9 cellular contexts compared by ENCODE assay signal in the genomic region with DNA sequence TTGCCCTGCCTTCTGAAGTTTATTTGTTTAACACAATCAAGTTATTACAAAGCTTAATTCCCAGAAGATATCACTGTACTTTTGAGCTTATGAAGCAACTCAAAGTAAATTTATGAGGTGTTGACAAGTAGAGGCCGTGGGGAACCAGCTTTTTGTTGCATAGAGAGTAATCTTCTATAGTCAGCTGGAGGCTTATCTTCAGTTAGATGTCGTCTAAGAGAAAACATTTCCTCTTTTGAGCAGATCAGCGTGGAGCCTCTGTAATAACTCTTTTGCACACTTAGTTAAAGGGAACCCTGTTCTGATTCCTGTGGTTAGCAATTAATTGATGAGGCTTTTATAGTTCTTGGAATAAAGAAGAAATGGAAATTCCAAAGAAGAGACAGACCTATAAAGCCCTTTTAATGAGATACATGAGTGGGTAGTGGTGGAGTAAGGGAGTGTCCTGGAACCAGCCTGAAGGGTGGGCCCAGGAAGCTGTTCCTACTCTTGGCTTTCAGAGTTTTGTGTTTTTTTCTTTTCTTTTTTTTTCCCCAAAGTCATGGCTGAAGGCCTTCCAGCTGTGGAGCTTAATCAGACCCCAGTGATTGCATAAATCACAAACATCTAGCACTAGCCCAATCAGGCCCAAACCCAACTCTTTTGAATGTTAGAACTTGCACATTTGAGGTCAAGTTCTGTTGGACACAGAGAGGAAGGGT. TPM values are rescaled to one million over a fixed set of nuclear protein-coding genes. Genes with fewer than 3 reads are reported as not detected.
DNase-seq lines count a peak whose midpoint lies in the region; ATAC-seq, FAIRE-seq and TF ChIP-seq lines count a peak whose summit lies in the region.
"Had no signal": no experiment of that assay in that cellular context is flagged by ENCODE, and none has a peak within 500 bp of the region (broad histone marks: within the 10 kb centered on the region; RNA-seq: fewer than 3 reads in every experiment).

No MANE protein-coding gene starts in this region.

- H2AFZ ChIP-seq in astrocyte (ENCODE audit: low read depth, low read length) = peak overlapping the region; percentile 3

- H3K27ac ChIP-seq in astrocyte (ENCODE audit: low read depth, low read length) (no peak overlapping the region), tibial nerve (peak overlapping the region in 3 of 4 donors; percentile 24 to 69 (median 65))

- no peaks in the 10 kb centered on the region for H4K20me1 ChIP-seq in astrocyte (ENCODE audit: insufficient read depth, low read length)

- no peak for ATAC-seq in HG03565 (IDR thresholded peaks at IDR 0.05; ENCODE audit: unreplicated experiment)

- no peak for FAIRE-seq in astrocyte (lab: Jason Lieb, UNC)

- H3K27me3 Mint-ChIP-seq in astrocyte (ENCODE audit: low read depth, unreplicated experiment) = no peaks in the 10 kb centered on the region

- DNase-seq in M059J (ENCODE audit: low read depth) = peak; percentile 77
- peak; percentile 66 for DNase-seq in astrocyte (ENCODE audit: low read depth)
- DNase-seq in left kidney (ENCODE audit: low read depth, low spot score) = peak; percentile 62
- peak in 1 of 2 donors; percentile 51 for DNase-seq in tibial nerve (ENCODE audit: low spot score in 2 of 2)
- no peak for DNase-seq in NCI-H1417 treated with DMSO at 0.1 percent for 48 hours (lab: John Stamatoyannopoulos, UW)
- no peak for DNase-seq in NK-92 (lab: John Stamatoyannopoulos, UW; ENCODE audit: unreplicated experiment)
- DNase-seq: activated naive CD4-positive, alpha-beta T cell treated with Interleukin-2 at 50 U/mL for 16 hours had no signal

- H3K36me3 Mint-ChIP-seq in astrocyte (ENCODE audit: low read depth, unreplicated experiment) = no peaks in the 10 kb centered on the region

- H3K9me3 Mint-ChIP-seq in astrocyte (ENCODE audit: unreplicated experiment) = no peaks in the 10 kb centered on the region
- H3K9me3 Mint-ChIP-seq: T-helper 1 cell treated with Interleukin-12 subunit alpha and Interleukin-12 subunit beta and Interleukin-4 antibody, amounts not matched to agents 30 μg/mL and 1 μg/mL, for 36 hours had no signal

- H3K4me1 Mint-ChIP-seq in astrocyte (ENCODE audit: low read depth, unreplicated experiment) = peaks cover 10% of the 10 kb centered on the region

- no peak overlapping the region for H3K4me2 ChIP-seq in astrocyte (ENCODE audit: low read length)

- H3K4me3 Mint-ChIP-seq in astrocyte (ENCODE audit: unreplicated experiment) = no peak overlapping the region
- H3K4me3 Mint-ChIP-seq: T-helper 1 cell treated with Interleukin-12 subunit alpha and Interleukin-12 subunit beta and Interleukin-4 antibody, amounts not matched to agents 30 μg/mL and 1 μg/mL, for 36 hours had no signal

- TF ChIP-seq CTCF in astrocyte (IDR thresholded peaks at IDR 0.05; ENCODE audit: insufficient read depth, low read depth, low read length) (no peak), tibial nerve (IDR thresholded peaks at IDR 0.05) (no peak)

- H3K9me3 ChIP-seq in astrocyte (ENCODE audit: insufficient read depth, low read depth, low read length) = no peaks in the 10 kb centered on the region
- H3K9me3 ChIP-seq in tibial nerve = no peaks in the 10 kb centered on the region

- H3K36me3 ChIP-seq in astrocyte (ENCODE audit: insufficient read depth, low read length) (no peaks in the 10 kb centered on the region), tibial nerve (no peaks in the 10 kb centered on the region)

- WGBS in tibial nerve, 2 donors = 32 to 34% methylated on average over 3 of the region's 3 CpGs

- H3K27me3 ChIP-seq in astrocyte (ENCODE audit: insufficient read depth, low read length) (no peaks in the 10 kb centered on the region), tibial nerve (no peaks in the 10 kb centered on the region)

- H3K4me1 ChIP-seq in astrocyte (ENCODE audit: insufficient read depth, low read length) (peaks cover 16% of the 10 kb centered on the region), tibial nerve (peaks cover 0 to 47% (median 0%) of the 10 kb centered on the region in 4 donors)

- H3K79me2 ChIP-seq in astrocyte (ENCODE audit: insufficient read depth, low read length) = no peaks in the 10 kb centered on the region

- H3K4me3 ChIP-seq in astrocyte (ENCODE audit: insufficient read depth, low read depth, low read length) (no peak overlapping the region), tibial nerve (no peak overlapping the region)

- H3K27ac Mint-ChIP-seq in astrocyte (ENCODE audit: unreplicated experiment) = no peak overlapping the region
- H3K27ac Mint-ChIP-seq: T-helper 1 cell treated with Interleukin-12 subunit alpha and Interleukin-12 subunit beta and Interleukin-4 antibody, amounts not matched to agents 30 μg/mL and 1 μg/mL, for 36 hours had no signal

- TF ChIP-seq POLR2A in tibial nerve (IDR thresholded peaks at IDR 0.05) = no peak

- peak in 1 of 2 donors; percentile 82 for TF ChIP-seq EP300 in tibial nerve (IDR thresholded peaks at IDR 0.05)

- no peak overlapping the region for H3K9ac ChIP-seq in astrocyte (ENCODE audit: low read length)

RNA-seq across cellular contexts. Expression of a gene that starts 28.9 kb away (rescaled TPM):
- 5.3 and 10.1 TPM in 2 replicates for total RNA-seq in M059J (2014; rRNA removed; shearing (Covaris generic))
- total RNA-seq in astrocyte (10.8 and 11.0 TPM in 2 replicates), tibial nerve (10 to 100 TPM in 3 of 4 donors, 1 to 10 TPM in 1; 9.6 to 15.6 (median 13.3) TPM)

Comparison
In these comparisons a context has a peak if more than half of its experiments do, and no peak if none do; other contexts are left out.
1. DNase-seq: peak in M059J (single experiment), astrocyte (single experiment) and left kidney (single experiment); none in NCI-H1417 treated with DMSO at 0.1 percent for 48 hours (single experiment) and NK-92 (single experiment).